Comparison of ENCODE assay signal across 1 cellular context in genomic region chr17:62187681-62188080, GRCh38.
A peak's percentile ranks its signal among the peaks of the same experiment; 100 is the strongest.
TF ChIP-seq lines count a peak whose summit lies in the region.

No MANE protein-coding gene starts in this region.

TF ChIP-seq in K562, 482 proteins besides CTCF, POLR2A, EP300 and RAD21 (continued from another document):
- TF ChIP-seq ATF3 (IDR thresholded peaks at IDR 0.05) (peak; percentile 24; the same call in 1 of the 2 replicates), ATF3 (CRISPR knock-in tag; conservative IDR thresholded peaks at IDR 0.05) (no peak), STAT5A (IDR thresholded peaks at IDR 0.05; ENCODE audit: borderline replicate concordance, low read length) (peak; percentile 33; the same call in 1 of the 2 replicates), GABPA (tag; conservative IDR thresholded peaks at IDR 0.05; ENCODE audit: low read depth) (peak; percentile 31; the same call in 1 of the 2 replicates), RFX1 (IDR thresholded peaks at IDR 0.05) (peak; percentile 75), FOSL1 (tag; conservative IDR thresholded peaks at IDR 0.05) (peak; percentile 77), RCOR1 (IDR thresholded peaks at IDR 0.05; ENCODE audit: borderline replicate concordance in 1 of 2, low read depth in 2 of 2, low read length in 2 of 2) (peak in 1 of 2 experiments; percentile 81; a peak in 2 of 4 replicates), ZNF444 (CRISPR knock-in tag; IDR thresholded peaks at IDR 0.05) (no peak), ADNP (tag; IDR thresholded peaks at IDR 0.05) (0 out of 2 replicates have a peak, but pooled peaks have one; percentile 81), TCFL5 (CRISPR knock-in tag; conservative IDR thresholded peaks at IDR 0.05) (no peak), ZMIZ1 (IDR thresholded peaks at IDR 0.05; ENCODE audit: low read depth in 2 of 2, low read length in 2 of 2) (0 out of 4 replicates have a peak, but pooled peaks of 1 of the 2 experiments have one; percentile 41), DACH1 (IDR thresholded peaks at IDR 0.05; ENCODE audit: partially characterized antibody) (peak; percentile 47), ETV1 (tag; conservative IDR thresholded peaks at IDR 0.05; ENCODE audit: low read depth) (peak; percentile 31; the same call in 1 of the 2 replicates), CBFA2T2 (conservative IDR thresholded peaks at IDR 0.05) (peak; percentile 82), ETV5 (CRISPR knock-in tag; IDR thresholded peaks at IDR 0.05; ENCODE audit: low read depth) (peak; percentile 77), ARID1B (IDR thresholded peaks at IDR 0.05) (peak; percentile 84), NFIC (IDR thresholded peaks at IDR 0.05) (peak; percentile 61), JUND (IDR thresholded peaks at IDR 0.05; ENCODE audit: borderline replicate concordance, low read depth, low read length) (0 out of 2 replicates have a peak, but pooled peaks have one; percentile 45), JUND (tag; IDR thresholded peaks at IDR 0.05; ENCODE audit: borderline replicate concordance, low read depth, low read length) (no peak; the same call in 2 of the 3 replicates), SMARCA4 (IDR thresholded peaks at IDR 0.05) (peak; percentile 55), MAFK (IDR thresholded peaks at IDR 0.05; ENCODE audit: low read length) (no peak), DMBX1 (CRISPR knock-in tag; IDR thresholded peaks at IDR 0.05; ENCODE audit: borderline replicate concordance) (no peak), TFAP4 (CRISPR knock-in tag; IDR thresholded peaks at IDR 0.05; ENCODE audit: borderline replicate concordance) (peak; percentile 39; the same call in 1 of the 2 replicates), CBFA2T3 (IDR thresholded peaks at IDR 0.05) (peak; percentile 91), ZNF699 (CRISPR knock-in tag; IDR thresholded peaks at IDR 0.05; ENCODE audit: insufficient replicate concordance) (no peak), ETS1 (conservative IDR thresholded peaks at IDR 0.05; ENCODE audit: control insufficient read depth, low read depth, low read length) (no peak), ZNF395 (CRISPR knock-in tag; IDR thresholded peaks at IDR 0.05) (peak; percentile 68), KLF16 (IDR thresholded peaks at IDR 0.05) (peak; percentile 69; the same call in 1 of the 2 replicates), POLR2AphosphoS5 (IDR thresholded peaks at IDR 0.05; ENCODE audit: control insufficient read depth, insufficient read depth, low read depth, low read length) (peak; percentile 63), GATA2 (CRISPR knock-in tag; IDR thresholded peaks at IDR 0.05) (peak; percentile 42; the same call in 1 of the 2 replicates), MTA2 (IDR thresholded peaks at IDR 0.05; ENCODE audit: low read depth) (peak; percentile 58; the same call in 1 of the 2 replicates), BCOR (IDR thresholded peaks at IDR 0.05) (no peak), ELK1 (CRISPR knock-in tag; IDR thresholded peaks at IDR 0.05) (no peak), KDM1A (IDR thresholded peaks at IDR 0.05) (peak; percentile 72 to 83; a peak in 3 of 4 replicates), MEF2A (IDR thresholded peaks at IDR 0.05; ENCODE audit: control insufficient read depth, low read depth, low read length) (peak; percentile 67; the same call in 1 of the 2 replicates), ZNF24 (IDR thresholded peaks at IDR 0.05) (no peak), PML (IDR thresholded peaks at IDR 0.05; ENCODE audit: low read length) (peak; percentile 66; the same call in 1 of the 2 replicates)
